In the genomic region with DNA sequence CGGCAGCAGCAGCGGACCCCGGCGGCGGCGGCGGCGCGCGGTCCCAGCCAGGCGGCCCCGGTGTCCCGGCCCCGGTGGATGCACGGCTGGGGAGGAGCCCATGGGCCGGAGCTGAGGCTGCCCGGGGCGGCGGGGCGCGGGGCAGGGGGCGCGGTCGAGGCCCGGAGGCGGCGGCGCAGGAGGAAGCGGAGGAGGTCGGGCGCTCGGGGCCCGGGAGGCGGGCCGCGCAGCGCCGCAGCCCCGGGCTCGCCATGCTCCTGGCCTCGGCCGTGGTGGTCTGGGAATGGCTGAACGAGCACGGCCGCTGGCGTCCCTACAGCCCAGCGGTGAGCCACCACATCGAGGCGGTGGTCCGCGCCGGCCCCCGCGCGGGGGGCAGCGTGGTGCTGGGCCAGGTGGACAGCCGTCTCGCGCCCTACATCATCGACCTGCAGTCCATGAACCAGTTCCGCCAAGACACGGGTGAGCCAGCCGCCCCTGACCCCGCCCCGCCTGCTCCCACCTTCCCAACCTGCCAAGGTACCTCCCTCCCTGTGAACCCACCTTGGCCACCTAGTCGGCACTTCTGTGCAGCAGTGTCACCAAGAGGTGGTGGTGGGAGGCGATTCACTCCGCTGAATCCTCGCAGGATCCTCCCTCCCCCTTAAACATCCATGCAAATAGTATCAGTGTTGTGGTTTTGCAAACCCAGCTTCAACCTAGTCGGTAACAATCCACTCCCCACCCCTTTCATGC, we compare ENCODE assay signal across 8 cellular contexts. TPM values are rescaled to one million over a fixed set of nuclear protein-coding genes. Genes with fewer than 3 reads are reported as not detected.
DNase-seq lines count a peak whose midpoint lies in the region; ATAC-seq and TF ChIP-seq lines count a peak whose summit lies in the region.

No MANE protein-coding gene starts in this region.

- DNase-seq in NCI-H345 (lab: John Stamatoyannopoulos, UW) = peak; percentile 22
- no peak for DNase-seq in NCI-H345 treated with DMSO at 0.1 percent for 48 hours (lab: John Stamatoyannopoulos, UW; ENCODE audit: unreplicated experiment)
- no peak for DNase-seq in kidney epithelial cell (ENCODE audit: low read depth)
- peak; percentile 31 for DNase-seq in stimulated activated naive B cell treated with anti-CD40 and anti-IgM and Interleukin-4, amounts not matched to agents 10 μg/mL and 1 μg/mL and 100 μg/mL, for 72 hours
- no peak for DNase-seq in DMS79 (lab: John Stamatoyannopoulos, UW)

- no peaks in the 10 kb centered on the region for H4K20me1 ChIP-seq in OCI-LY1 (ENCODE audit: insufficient read depth, low read length)

- H3K9ac ChIP-seq in OCI-LY1 (ENCODE audit: low read length) = peak overlapping the region; percentile 58; the same call in 1 of the 2 replicates

- no peak overlapping the region for H3K27ac ChIP-seq in OCI-LY1 (ENCODE audit: low read depth, low read length, poor library complexity, severe bottlenecking)

- H3K36me3 Mint-ChIP-seq in brain = peaks cover 15% of the 10 kb centered on the region
- peaks cover 3 to 10% of the 10 kb centered on the region in 2 donors for H3K36me3 Mint-ChIP-seq in stimulated activated naive B cell treated with anti-CD40 and anti-IgM and Interleukin-4, amounts not matched to agents 10 μg/mL and 1 μg/mL and 100 μg/mL, for 72 hours

- no peak overlapping the region for H2AFZ ChIP-seq in OCI-LY1 (ENCODE audit: low read length)

- H3K9me3 Mint-ChIP-seq in brain = no peaks in the 10 kb centered on the region
- no peaks in the 10 kb centered on the region for H3K9me3 Mint-ChIP-seq in stimulated activated naive B cell treated with anti-CD40 and anti-IgM and Interleukin-4, amounts not matched to agents 10 μg/mL and 1 μg/mL and 100 μg/mL, for 72 hours

- peak overlapping the region; percentile 95 for H3K4me2 ChIP-seq in OCI-LY1 (ENCODE audit: low read length)

- TF ChIP-seq CTCF in OCI-LY1 (IDR thresholded peaks at IDR 0.05; ENCODE audit: low read length) = no peak
- TF ChIP-seq CTCF in brain (conservative IDR thresholded peaks at IDR 0.05) = no peak
- TF ChIP-seq CTCF in kidney epithelial cell (IDR thresholded peaks at IDR 0.05; ENCODE audit: insufficient read depth, low read length, poor library complexity, severe bottlenecking) = no peak

- H3K4me3 ChIP-seq in OCI-LY1 (ENCODE audit: low read depth, low read length, poor library complexity, severe bottlenecking) = peak overlapping the region; percentile 78
- peak overlapping the region; percentile 48 for H3K4me3 ChIP-seq in kidney epithelial cell (ENCODE audit: low read depth, low read length)

- no peaks in the 10 kb centered on the region for H3K9me3 ChIP-seq in OCI-LY1 (ENCODE audit: low read length)

- peak overlapping the region; percentile 92 to 98 (median 95) for H3K27ac Mint-ChIP-seq in brain
- H3K27ac Mint-ChIP-seq in stimulated activated naive B cell treated with anti-CD40 and anti-IgM and Interleukin-4, amounts not matched to agents 10 μg/mL and 1 μg/mL and 100 μg/mL, for 72 hours = peak overlapping the region; percentile 93

- H3F3A ChIP-seq in OCI-LY1 (ENCODE audit: insufficient read depth, low read length) = 0 out of 2 replicates have a peak, but pooled peaks cover 3% of the 10 kb centered on the region

- peak overlapping the region; percentile 94 to 98 (median 97) for H3K4me3 Mint-ChIP-seq in brain
- peak overlapping the region; percentile 87 to 92 for H3K4me3 Mint-ChIP-seq in stimulated activated naive B cell treated with anti-CD40 and anti-IgM and Interleukin-4, amounts not matched to agents 10 μg/mL and 1 μg/mL and 100 μg/mL, for 72 hours

- no peaks in the 10 kb centered on the region for H3K79me2 ChIP-seq in OCI-LY1 (ENCODE audit: insufficient read depth, low read length)

- H3K4me1 Mint-ChIP-seq in brain = peaks cover 42% of the 10 kb centered on the region
- H3K4me1 Mint-ChIP-seq in stimulated activated naive B cell treated with anti-CD40 and anti-IgM and Interleukin-4, amounts not matched to agents 10 μg/mL and 1 μg/mL and 100 μg/mL, for 72 hours = peaks cover 29 to 30% of the 10 kb centered on the region in 2 donors

- H3K27me3 ChIP-seq in OCI-LY1 (ENCODE audit: insufficient read depth, low read length) (no peaks in the 10 kb centered on the region), kidney epithelial cell (ENCODE audit: control insufficient read depth, insufficient read depth, low read length) (no peaks in the 10 kb centered on the region)

- H3K27me3 Mint-ChIP-seq in brain = peaks cover 12% of the 10 kb centered on the region
- H3K27me3 Mint-ChIP-seq in stimulated activated naive B cell treated with anti-CD40 and anti-IgM and Interleukin-4, amounts not matched to agents 10 μg/mL and 1 μg/mL and 100 μg/mL, for 72 hours = no peaks in the 10 kb centered on the region

- peaks cover 17% of the 10 kb centered on the region for H3K4me1 ChIP-seq in OCI-LY1 (ENCODE audit: insufficient read depth, low read length, severe bottlenecking)

- H3K9me2 ChIP-seq in OCI-LY1 (ENCODE audit: low read depth, low read length) = no peaks in the 10 kb centered on the region

- H3K36me3 ChIP-seq in OCI-LY1 (ENCODE audit: insufficient read depth, low read length) = no peaks in the 10 kb centered on the region; the same call in 1 of the 2 replicates
- H3K36me3 ChIP-seq in kidney epithelial cell (ENCODE audit: control insufficient read depth, insufficient read depth, low read length) = no peaks in the 10 kb centered on the region

- ATAC-seq in HG02623 (IDR thresholded peaks at IDR 0.05; ENCODE audit: unreplicated experiment) = peak; percentile 28
- peak; percentile 36 to 39 for ATAC-seq in stimulated activated naive B cell treated with anti-CD40 and anti-IgM and Interleukin-4, amounts not matched to agents 10 μg/mL and 1 μg/mL and 100 μg/mL, for 72 hours (replicated peaks)

RNA-seq across cellular contexts. Expression of gene DTX4, which starts 0.6 kb away (rescaled TPM):
- polyA plus RNA-seq in brain (ENCODE audit: insufficient read depth, low read depth, low replicate concordance) = 5.2 TPM
- 7.4 and 9.1 TPM in 2 replicates for total RNA-seq in kidney epithelial cell

RNA-seq across cellular contexts. Expression of gene FAM111A, which starts 29.9 kb away (rescaled TPM):
- 5.5 TPM for polyA plus RNA-seq in brain (ENCODE audit: insufficient read depth, low read depth, low replicate concordance)
- 22.2 and 27.2 TPM in 2 replicates for total RNA-seq in kidney epithelial cell

RNA-seq across cellular contexts. Expression of gene MPEG1, which starts 40.2 kb away (rescaled TPM):
- 2.3 TPM for polyA plus RNA-seq in brain (ENCODE audit: insufficient read depth, low read depth, low replicate concordance)
- total RNA-seq in kidney epithelial cell = 0.27 TPM in 1 of 2 replicates, not detected in the other

Comparison
In these comparisons a context has a peak if more than half of its experiments do, and no peak if none do; other contexts are left out.
1. DNase-seq: peak in NCI-H345 (single experiment) and stimulated activated naive B cell treated with anti-CD40 and anti-IgM and Interleukin-4, amounts not matched to agents 10 μg/mL and 1 μg/mL and 100 μg/mL, for 72 hours (single experiment); none in NCI-H345 treated with DMSO at 0.1 percent for 48 hours (single experiment), kidney epithelial cell (single experiment) and DMS79 (single experiment).